In the genomic region with DNA sequence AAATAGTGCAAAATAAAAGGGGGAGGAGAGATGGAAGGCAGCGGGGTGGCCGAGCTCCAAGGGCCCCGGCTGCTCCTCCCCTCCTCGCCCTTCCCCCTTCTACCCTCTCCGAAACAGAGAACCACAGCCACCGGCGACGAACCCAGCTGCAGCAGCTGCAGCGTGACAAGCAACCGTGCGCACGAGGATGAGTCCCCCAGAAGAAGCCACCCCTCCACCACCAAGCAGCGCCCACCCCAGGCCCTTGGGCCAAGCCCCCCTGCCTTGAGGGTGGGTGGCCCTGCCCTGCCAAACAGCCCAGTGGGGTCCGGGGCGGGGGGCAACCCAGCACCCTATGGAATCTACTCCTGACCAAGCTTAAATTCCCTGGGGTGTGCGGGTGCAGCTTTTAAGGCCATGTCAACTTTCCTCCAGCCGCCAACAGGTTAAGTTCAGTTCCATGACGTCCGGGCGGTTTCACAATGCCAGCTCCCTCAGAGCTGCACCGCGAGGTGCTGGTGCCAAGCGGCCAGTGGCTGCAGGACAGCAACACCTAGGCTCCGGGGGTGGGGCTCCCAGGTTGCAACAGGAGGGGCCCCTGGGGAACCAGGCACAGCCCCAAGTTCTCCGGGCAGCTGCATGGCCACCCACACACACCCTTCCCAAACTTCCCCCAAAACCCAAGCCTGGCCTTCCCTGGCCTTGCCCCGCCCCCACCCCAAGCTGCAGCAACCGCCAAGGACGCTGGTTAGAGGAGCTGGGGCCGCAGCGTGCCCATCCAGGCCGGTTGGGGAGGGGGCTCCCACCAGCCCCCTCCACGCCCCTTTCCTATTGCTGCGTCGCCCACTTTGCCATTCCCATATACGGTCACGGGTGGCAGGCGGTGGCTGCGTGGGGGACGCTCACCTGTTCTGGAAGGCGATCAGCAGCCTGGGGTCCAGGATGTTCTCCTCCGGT, we compare ENCODE assay signal across 8 cellular contexts. TPM values are rescaled to one million over a fixed set of nuclear protein-coding genes. Genes with fewer than 3 reads are reported as not detected.
DNase-seq lines count a peak whose midpoint lies in the region; ATAC-seq, FAIRE-seq and TF ChIP-seq lines count a peak whose summit lies in the region.

No MANE protein-coding gene starts in this region.

- in situ Hi-C loops in astrocyte of the cerebellum (cut with HindIII; ENCODE audit: low sequenced_read_pairs) = no loop called here

- H3K9me3 ChIP-seq in CD4-positive, CD25-positive, alpha-beta regulatory T cell (ENCODE audit: control insufficient read depth in 2 of 2, low read length in 2 of 2) = no peaks in the 10 kb centered on the region
- H3K9me3 ChIP-seq in iPS-18a (ENCODE audit: control insufficient read depth, low read depth, low read length) = no peaks in the 10 kb centered on the region
- H3K9me3 ChIP-seq in small intestine (ENCODE audit: control insufficient read depth, low read depth) = no peaks in the 10 kb centered on the region

- H3K27ac Mint-ChIP-seq in CD4-positive, CD25-positive, alpha-beta regulatory T cell = peak overlapping the region; percentile 93 to 99 (median 98)

- H3K4me1 ChIP-seq in CD4-positive, CD25-positive, alpha-beta regulatory T cell (ENCODE audit: control insufficient read depth, insufficient read depth, low read length, poor library complexity, severe bottlenecking) = peaks cover 80% of the 10 kb centered on the region
- peaks cover 35% of the 10 kb centered on the region for H3K4me1 ChIP-seq in iPS-18a (ENCODE audit: control insufficient read depth, low read depth, low read length)
- peaks cover 10 to 11% of the 10 kb centered on the region in 2 donors for H3K4me1 ChIP-seq in small intestine (ENCODE audit: control insufficient read depth in 2 of 2, insufficient read depth in 1 of 2, low read depth in 1 of 2, low read length in 1 of 2)

- H3K4me3 ChIP-seq in CD4-positive, CD25-positive, alpha-beta regulatory T cell (ENCODE audit: low read depth, low read length) = peak overlapping the region; percentile 95
- H3K4me3 ChIP-seq in astrocyte of the cerebellum (ENCODE audit: low read depth, low read length) = peak overlapping the region; percentile 66
- H3K4me3 ChIP-seq in iPS-18a (ENCODE audit: low read length) = peak overlapping the region; percentile 68
- H3K4me3 ChIP-seq in small intestine (ENCODE audit: low read depth in 1 of 2, low read length in 2 of 2) = peak overlapping the region; percentile 27 to 87

- no peak overlapping the region for H3K27ac ChIP-seq in CD4-positive, CD25-positive, alpha-beta regulatory T cell (ENCODE audit: insufficient read depth, low read length, poor library complexity, severe bottlenecking)
- no peak overlapping the region for H3K27ac ChIP-seq in iPS-18a (ENCODE audit: low read length)
- H3K27ac ChIP-seq in small intestine (ENCODE audit: low read depth in 1 of 2, low read length in 1 of 2) = peak overlapping the region; percentile 14 to 92

- H3K4me1 Mint-ChIP-seq in CD4-positive, CD25-positive, alpha-beta regulatory T cell = peaks cover 5 to 57% (median 16%) of the 10 kb centered on the region in 4 donors

- no peak overlapping the region for H3K9ac ChIP-seq in iPS-18a (ENCODE audit: low read length)

- H3K27me3 ChIP-seq in CD4-positive, CD25-positive, alpha-beta regulatory T cell (ENCODE audit: control insufficient read depth, insufficient read depth, low read length) = no peaks in the 10 kb centered on the region
- H3K27me3 ChIP-seq in iPS-18a (ENCODE audit: control insufficient read depth, insufficient read depth, low read length) (peaks cover 90% of the 10 kb centered on the region), small intestine (ENCODE audit: control insufficient read depth in 2 of 2, insufficient read depth in 2 of 2, low read length in 2 of 2) (peaks cover 0 to 10% of the 10 kb centered on the region in 2 donors)

- DNase-seq in CD4-positive, CD25-positive, alpha-beta regulatory T cell = peak in 1 of 3 donors; percentile 70
- DNase-seq in NOMO-1 treated with DMSO at 0.1 percent for 48 hours (lab: John Stamatoyannopoulos, UW; ENCODE audit: unreplicated experiment) (peak; percentile 82), astrocyte of the cerebellum (ENCODE audit: low read depth) (no peak), small intestine (peak; percentile 92), NCI-H82 (lab: John Stamatoyannopoulos, UW) (no peak)

- H3K36me3 Mint-ChIP-seq in CD4-positive, CD25-positive, alpha-beta regulatory T cell = peaks cover 13% of the 10 kb centered on the region

- WGBS in small intestine, 3 donors = 2 to 11% (median 2%) methylated on average over 35 to 41 of the region's 41 CpGs

- no peak for ATAC-seq in CD4-positive, CD25-positive, alpha-beta regulatory T cell (ENCODE audit: low read depth in 2 of 2)
- ATAC-seq in GM19351 (IDR thresholded peaks at IDR 0.05; ENCODE audit: unreplicated experiment) = peak; percentile 37
- no peak for ATAC-seq in HG02678 (IDR thresholded peaks at IDR 0.05; ENCODE audit: unreplicated experiment)

- H3K36me3 ChIP-seq in CD4-positive, CD25-positive, alpha-beta regulatory T cell (ENCODE audit: control insufficient read depth, insufficient read depth, low read length) = peaks cover 14% of the 10 kb centered on the region
- H3K36me3 ChIP-seq in iPS-18a (ENCODE audit: control insufficient read depth, low read depth, low read length) (no peaks in the 10 kb centered on the region), small intestine (ENCODE audit: control insufficient read depth in 2 of 2, insufficient read depth in 2 of 2, low read length in 2 of 2) (peaks cover 5 to 8% of the 10 kb centered on the region in 2 donors)

- H3K9me3 Mint-ChIP-seq in CD4-positive, CD25-positive, alpha-beta regulatory T cell = peaks cover 0 to 4% (median 0%) of the 10 kb centered on the region in 7 donors

- TF ChIP-seq CTCF in astrocyte of the cerebellum (IDR thresholded peaks at IDR 0.05; ENCODE audit: low read depth, low read length, missing control alignments) = no peak

- H3K27me3 Mint-ChIP-seq in CD4-positive, CD25-positive, alpha-beta regulatory T cell = peaks cover 31% of the 10 kb centered on the region

- H3K4me3 Mint-ChIP-seq in CD4-positive, CD25-positive, alpha-beta regulatory T cell = peak overlapping the region; percentile 93 to 99 (median 98)

- no peak for FAIRE-seq in small intestine (lab: Jason Lieb, UNC)

RNA-seq across cellular contexts. Expression of gene CBX4, which starts 2.0 kb away (rescaled TPM):
- total RNA-seq in CD4-positive, CD25-positive, alpha-beta regulatory T cell = 137 TPM
- 10 to 100 TPM in 1 of 4 donors, 1 to 10 TPM in 3; 2.9 to 10.0 (median 4.6) TPM for polyA plus RNA-seq in CD4-positive, CD25-positive, alpha-beta regulatory T cell
- 10 to 100 TPM in 1 of 3 donors, 1 to 10 TPM in 2; 5.4 to 15.2 (median 6.3) TPM for polyA plus RNA-seq in small intestine

RNA-seq across cellular contexts. Expression of gene CBX8, which starts 40.3 kb away (rescaled TPM):
- total RNA-seq in CD4-positive, CD25-positive, alpha-beta regulatory T cell = 3.4 TPM
- 1 to 10 TPM in 2 of 4 donors, under 1 TPM in 2; 0.30 to 1.7 (median 0.87) TPM for polyA plus RNA-seq in CD4-positive, CD25-positive, alpha-beta regulatory T cell
- 1 to 10 TPM; 2.7 to 6.1 (median 4.5) TPM for polyA plus RNA-seq in small intestine

RNA-seq across cellular contexts. Expression of gene CBX2, which starts 59.3 kb away (rescaled TPM):
- 0.81 TPM for total RNA-seq in CD4-positive, CD25-positive, alpha-beta regulatory T cell
- polyA plus RNA-seq in CD4-positive, CD25-positive, alpha-beta regulatory T cell = under 1 TPM in 2 of 4 donors, not detected in 2; 0.11 to 0.17 TPM
- 1 to 10 TPM in 2 of 3 donors, under 1 TPM in 1; 0.22 to 2.3 (median 1.9) TPM for polyA plus RNA-seq in small intestine

Comparison
In these comparisons a context has a peak if more than half of its experiments do, and no peak if none do; other contexts are left out.
1. DNase-seq: peak in NOMO-1 treated with DMSO at 0.1 percent for 48 hours (single experiment) and small intestine (single experiment); none in astrocyte of the cerebellum (single experiment) and NCI-H82 (single experiment).
2. H3K27ac ChIP-seq: peak in small intestine (2 of 2); none in CD4-positive, CD25-positive, alpha-beta regulatory T cell (single experiment) and iPS-18a (single experiment).
3. Peak in every context shown above with its lines, with median percentiles within 50 percentile points of each other: H3K4me3 ChIP-seq.